In genomic region chr13:63435668-63436275, GRCh38 we compare ENCODE assay signal across 13 cellular contexts.
DNase-seq lines count a peak whose midpoint lies in the region; ATAC-seq, FAIRE-seq and TF ChIP-seq lines count a peak whose summit lies in the region.
"Had no signal": no experiment of that assay in that cellular context is flagged by ENCODE, and none has a peak within 500 bp of the region (broad histone marks: within the 10 kb centered on the region; RNA-seq: fewer than 3 reads in every experiment).

No MANE protein-coding gene starts in this region.

- TF ChIP-seq CTCF in omental fat pad (IDR thresholded peaks at IDR 0.05): no peak

- ATAC-seq in omental fat pad (ENCODE audit: low FRiP score): peak; percentile 51
- no peak for ATAC-seq in GM18519 (IDR thresholded peaks at IDR 0.05; ENCODE audit: low FRiP score, unreplicated experiment)
- no peak for ATAC-seq in GM21367 (IDR thresholded peaks at IDR 0.05; ENCODE audit: unreplicated experiment)
- ATAC-seq: activated CD8-positive, alpha-beta T cell treated with anti-CD3 and anti-CD28 coated beads, Interleukin-2, amount 10 ng/mL, durations not matched to agents 7 days and 5 days; esophagus mucosa; lower lobe of right lung; right lobe of liver had no signal

- DNase-seq in EH (ENCODE audit: low read depth): peak; percentile 100
- peak; percentile 86 for DNase-seq in NCI-H460 (ENCODE audit: extremely low read depth, low read depth)
- DNase-seq in omental fat pad (ENCODE audit: low spot score): no peak
- DNase-seq in LoVo (ENCODE audit: low spot score): no peak
- no peak for DNase-seq in KG1 (lab: John Stamatoyannopoulos, UW)
- DNase-seq: activated CD8-positive, alpha-beta T cell treated with anti-CD3 and anti-CD28 coated beads, Interleukin-2, amount 10 ng/mL, durations not matched to agents 7 days and 5 days; lower lobe of right lung; NCI-H2107; right lobe of liver had no signal

- FAIRE-seq in endometrium (lab: Jason Lieb, UNC): peak; percentile 84

Comparison
In these comparisons a context has a peak if more than half of its experiments do, and no peak if none do; other contexts are left out.
1. DNase-seq: peak in EH (single experiment) and NCI-H460 (single experiment); none in omental fat pad (single experiment), LoVo (single experiment) and KG1 (single experiment).